ENCODE assay signal across 21 cellular contexts in the genomic region with DNA sequence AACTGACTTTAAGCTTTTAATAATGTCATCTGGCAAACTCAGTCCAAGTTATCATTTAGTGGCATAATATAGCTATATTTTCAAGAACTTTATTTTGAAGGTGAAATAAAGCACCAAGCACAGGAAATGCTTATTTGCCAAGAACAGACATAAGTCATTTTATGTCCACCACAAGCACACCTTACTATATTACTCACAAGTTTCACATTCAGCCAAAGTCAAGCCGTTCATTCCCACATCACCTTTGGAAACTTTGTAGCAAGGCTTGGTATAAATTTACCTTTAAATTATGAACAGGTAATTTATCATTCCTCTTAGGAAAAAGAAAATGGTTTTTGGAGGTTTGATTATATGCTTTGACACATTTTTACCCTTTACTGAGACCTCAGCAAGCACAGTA.
DNase-seq lines count a peak whose midpoint lies in the region; ATAC-seq and TF ChIP-seq lines count a peak whose summit lies in the region.
"Had no signal": no experiment of that assay in that cellular context is flagged by ENCODE, and none has a peak within 500 bp of the region (broad histone marks: within the 10 kb centered on the region; RNA-seq: fewer than 3 reads in every experiment).

No MANE protein-coding gene starts in this region.

- H3K36me3 ChIP-seq in Caco-2 (ENCODE audit: control insufficient read depth, insufficient read depth, low read length) = no peaks in the 10 kb centered on the region
- H3K36me3 ChIP-seq: tibial artery had no signal

- intact Hi-C loops in Caco-2 (cut with micrococcal nuclease; ENCODE audit: unreplicated experiment) (no loop called here), posterior cingulate gyrus (cut with DNase I) (no loop called here)

- POLR2A ChIA-PET in Caco-2 (lab: Charles Lee) = no interaction called here

- H3K36me3 Mint-ChIP-seq in chondrocyte (ENCODE audit: low read depth) (no peaks in the 10 kb centered on the region), Caco-2 (ENCODE audit: insufficient read depth, unreplicated experiment) (no peaks in the 10 kb centered on the region)
- H3K36me3 Mint-ChIP-seq: activated naive CD4-positive, alpha-beta T cell treated with anti-CD3 and anti-CD28 coated beads, Interleukin-2, amount 50 U/mL, for 72 hours had no signal

- H3K4me3 ChIP-seq in Caco-2 (ENCODE audit: low read depth, low read length) = no peak overlapping the region
- H3K4me3 ChIP-seq: dorsolateral prefrontal cortex, GM23338, tibial artery had no signal

- no peak overlapping the region for H3K4me3 Mint-ChIP-seq in chondrocyte (ENCODE audit: unreplicated experiment)
- H3K4me3 Mint-ChIP-seq in Caco-2 (ENCODE audit: unreplicated experiment) = no peak overlapping the region
- H3K4me3 Mint-ChIP-seq: GM23338, T-helper 17 cell had no signal

- no peak for TF ChIP-seq CTCF in chondrocyte (IDR thresholded peaks at IDR 0.05)
- TF ChIP-seq CTCF in Caco-2 (IDR thresholded peaks at IDR 0.05; ENCODE audit: insufficient read depth in 1 of 2, low read depth in 1 of 2, low read length in 1 of 2, severe bottlenecking in 1 of 2, unreplicated experiment in 1 of 2) = no peak

- CTCF ChIA-PET in Caco-2 (lab: Charles Lee) = no interaction called here

- no TSS peak for BruUV-seq in Caco-2 (replicated peaks; lab: Mats Ljungman, UMichigan)

- H3K27ac Mint-ChIP-seq in chondrocyte (ENCODE audit: unreplicated experiment) = no peak overlapping the region
- H3K27ac Mint-ChIP-seq in Caco-2 (ENCODE audit: unreplicated experiment) = no peak overlapping the region
- H3K27ac Mint-ChIP-seq: activated naive CD4-positive, alpha-beta T cell treated with anti-CD3 and anti-CD28 coated beads, Interleukin-2, amount 50 U/mL, for 72 hours; GM23338; T-helper 17 cell had no signal

- H3K4me1 Mint-ChIP-seq in chondrocyte (ENCODE audit: low read depth) = no peaks in the 10 kb centered on the region
- H3K4me1 Mint-ChIP-seq in Caco-2 (ENCODE audit: low read depth, unreplicated experiment) = no peaks in the 10 kb centered on the region
- H3K4me1 Mint-ChIP-seq: GM23338, T-helper 17 cell had no signal

- H3K27me3 ChIP-seq in Caco-2 (replicated peaks; ENCODE audit: control insufficient read depth, insufficient read depth, low read length) = no peaks in the 10 kb centered on the region
- H3K27me3 ChIP-seq: dorsolateral prefrontal cortex, tibial artery had no signal

- no peaks in the 10 kb centered on the region for H3K9me3 Mint-ChIP-seq in chondrocyte (ENCODE audit: low read depth)
- H3K9me3 Mint-ChIP-seq in Caco-2 (ENCODE audit: unreplicated experiment) = no peaks in the 10 kb centered on the region

- no peaks in the 10 kb centered on the region for H3K9me3 ChIP-seq in Caco-2
- H3K9me3 ChIP-seq: tibial artery had no signal

- no peak for DNase-seq in KG1 (lab: John Stamatoyannopoulos, UW)
- DNase-seq in chondrocyte (ENCODE audit: low spot score) = no peak
- DNase-seq in Caco-2 = no peak
- no peak for DNase-seq in posterior cingulate gyrus
- DNase-seq: activated CD4-positive, CD25-positive, alpha-beta regulatory T cell treated with anti-CD3 and anti-CD28 coated beads, Interleukin-2, amount 50 U/mL, for 72 hours; dorsolateral prefrontal cortex; GF-D8; kidney; midbrain; NCI-H1092; NK-92 treated with Interleukin-12 subunit alpha and Interleukin-12 subunit beta, amount 100 ng/mL, for 24 hours; occipital lobe; stimulated activated CD4-positive, alpha-beta T cell treated with anti-CD3 and anti-CD28 coated beads, Interleukin-2, amount 100 ng/mL, for 48 hours; T-helper 17 cell; tibial artery had no signal

- no peaks in the 10 kb centered on the region for H3K4me1 ChIP-seq in Caco-2
- H3K4me1 ChIP-seq: tibial artery had no signal

- H3K27me3 Mint-ChIP-seq in chondrocyte (ENCODE audit: low read depth) (peaks cover 7% of the 10 kb centered on the region), Caco-2 (ENCODE audit: insufficient read depth, unreplicated experiment) (no peaks in the 10 kb centered on the region)
- H3K27me3 Mint-ChIP-seq: T-helper 17 cell had no signal

- ATAC-seq in GM18858 (IDR thresholded peaks at IDR 0.05; ENCODE audit: unreplicated experiment) (peak; percentile 59), GM21381 (IDR thresholded peaks at IDR 0.05; ENCODE audit: unreplicated experiment) (peak; percentile 61), HG02970 (IDR thresholded peaks at IDR 0.05; ENCODE audit: low FRiP score, unreplicated experiment) (peak; percentile 53), HG03521 (IDR thresholded peaks at IDR 0.05; ENCODE audit: unreplicated experiment) (peak; percentile 48)
- ATAC-seq: activated naive CD4-positive, alpha-beta T cell treated with anti-CD3 and anti-CD28 coated beads, Interleukin-2, amount 50 U/mL, for 72 hours; GM23338; T-helper 17 cell had no signal
